In genomic region chr11:33829430-33830141, GRCh38 we compare ENCODE assay signal across 8 cellular contexts. TPM values are rescaled to one million over a fixed set of nuclear protein-coding genes. Genes with fewer than 3 reads are reported as not detected.
DNase-seq lines count a peak whose midpoint lies in the region; ATAC-seq and TF ChIP-seq lines count a peak whose summit lies in the region.

No MANE protein-coding gene starts in this region.

- no peak for DNase-seq in activated CD4-positive, CD25-positive, alpha-beta regulatory T cell treated with anti-CD3 and anti-CD28 coated beads, Interleukin-2, amount 50 U/mL, for 72 hours
- DNase-seq in activated T-helper 1 cell treated with anti-CD3 and anti-CD28 coated beads, Interleukin-12 subunit alpha, Interleukin-12 subunit beta, Interleukin-2, Interleukin-4 antibody, amounts not matched to agents 30 ng/mL and 10 ng/mL and 1 ng/mL, durations not matched to agents 14 hours and 24 hours and 36 hours (ENCODE audit: low spot score), result peak; percentile 28
- peak; percentile 67 for DNase-seq in fibroblast of the conjunctiva (ENCODE audit: low read depth)
- no peak for DNase-seq in natural killer cell treated with Interleukin-12 subunit alpha and Interleukin-12 subunit beta and Interleukin-15 and Interleukin-18, amount 100 ng/mL, for 72 hours (ENCODE audit: low spot score)
- peak; percentile 71 for DNase-seq in testis

- no peaks in the 10 kb centered on the region for H3K9me3 Mint-ChIP-seq in activated T-helper 1 cell treated with anti-CD3 and anti-CD28 coated beads, Interleukin-12 subunit alpha, Interleukin-12 subunit beta, Interleukin-2, Interleukin-4 antibody, amounts not matched to agents 30 ng/mL and 10 ng/mL and 1 ng/mL, durations not matched to agents 14 hours and 24 hours and 36 hours
- no peaks in the 10 kb centered on the region for H3K9me3 Mint-ChIP-seq in natural killer cell treated with Interleukin-12 subunit alpha and Interleukin-12 subunit beta and Interleukin-15 and Interleukin-18, amount 100 ng/mL, for 72 hours

- H3K4me1 Mint-ChIP-seq in activated T-helper 1 cell treated with anti-CD3 and anti-CD28 coated beads, Interleukin-12 subunit alpha, Interleukin-12 subunit beta, Interleukin-2, Interleukin-4 antibody, amounts not matched to agents 30 ng/mL and 10 ng/mL and 1 ng/mL, durations not matched to agents 14 hours and 24 hours and 36 hours (ENCODE audit: low read depth), result peaks cover 6% of the 10 kb centered on the region
- H3K4me1 Mint-ChIP-seq in natural killer cell treated with Interleukin-12 subunit alpha and Interleukin-12 subunit beta and Interleukin-15 and Interleukin-18, amount 100 ng/mL, for 72 hours (ENCODE audit: low read depth in 2 of 2), result peaks cover 3 to 6% of the 10 kb centered on the region in 2 donors

- no peaks in the 10 kb centered on the region for H3K36me3 ChIP-seq in OCI-LY1 (ENCODE audit: insufficient read depth, low read length)
- no peaks in the 10 kb centered on the region for H3K36me3 ChIP-seq in testis (ENCODE audit: low read depth, missing control alignments)

- no peaks in the 10 kb centered on the region for H4K20me1 ChIP-seq in OCI-LY1 (ENCODE audit: insufficient read depth, low read length)

- no peak overlapping the region for H3K27ac Mint-ChIP-seq in activated T-helper 1 cell treated with anti-CD3 and anti-CD28 coated beads, Interleukin-12 subunit alpha, Interleukin-12 subunit beta, Interleukin-2, Interleukin-4 antibody, amounts not matched to agents 30 ng/mL and 10 ng/mL and 1 ng/mL, durations not matched to agents 14 hours and 24 hours and 36 hours
- H3K27ac Mint-ChIP-seq in natural killer cell treated with Interleukin-12 subunit alpha and Interleukin-12 subunit beta and Interleukin-15 and Interleukin-18, amount 100 ng/mL, for 72 hours, result no peak overlapping the region

- no peak overlapping the region for H3K4me3 ChIP-seq in OCI-LY1 (ENCODE audit: low read depth, low read length, poor library complexity, severe bottlenecking)
- H3K4me3 ChIP-seq in testis, result peak overlapping the region; percentile 2 to 46

- no peaks in the 10 kb centered on the region for H3K79me2 ChIP-seq in OCI-LY1 (ENCODE audit: insufficient read depth, low read length)

- H3K9ac ChIP-seq in OCI-LY1 (ENCODE audit: low read length), result no peak overlapping the region

- TF ChIP-seq CTCF in OCI-LY1 (IDR thresholded peaks at IDR 0.05; ENCODE audit: low read length) (peak; percentile 65), testis (IDR thresholded peaks at IDR 0.05) (peak; percentile 43 to 70 (median 67))

- no peak overlapping the region for H2AFZ ChIP-seq in OCI-LY1 (ENCODE audit: low read length)

- H3K4me1 ChIP-seq in OCI-LY1 (ENCODE audit: insufficient read depth, low read length, severe bottlenecking), result no peaks in the 10 kb centered on the region
- H3K4me1 ChIP-seq in testis, result peaks cover 8% of the 10 kb centered on the region

- peak; percentile 61 to 71 for ATAC-seq in activated CD4-positive, CD25-positive, alpha-beta regulatory T cell treated with anti-CD3 and anti-CD28 coated beads, Interleukin-2, amount 50 U/mL, for 24 hours
- peak; percentile 75 for ATAC-seq in HG03439 (IDR thresholded peaks at IDR 0.05; ENCODE audit: unreplicated experiment)
- ATAC-seq in natural killer cell treated with Interleukin-12 subunit alpha and Interleukin-12 subunit beta and Interleukin-15 and Interleukin-18, amount 100 ng/mL, for 72 hours, result peak; percentile 57 to 75

- no peak for TF ChIP-seq POLR2A in testis (IDR thresholded peaks at IDR 0.05)

- H3K9me2 ChIP-seq in OCI-LY1 (ENCODE audit: low read depth, low read length), result no peaks in the 10 kb centered on the region

- H3K9me3 ChIP-seq in OCI-LY1 (ENCODE audit: low read length) (no peaks in the 10 kb centered on the region), testis (no peaks in the 10 kb centered on the region)

- no peak overlapping the region for H3K27ac ChIP-seq in OCI-LY1 (ENCODE audit: low read depth, low read length, poor library complexity, severe bottlenecking)
- H3K27ac ChIP-seq in testis, result no peak overlapping the region

- H3K36me3 Mint-ChIP-seq in activated T-helper 1 cell treated with anti-CD3 and anti-CD28 coated beads, Interleukin-12 subunit alpha, Interleukin-12 subunit beta, Interleukin-2, Interleukin-4 antibody, amounts not matched to agents 30 ng/mL and 10 ng/mL and 1 ng/mL, durations not matched to agents 14 hours and 24 hours and 36 hours (ENCODE audit: low read depth), result peaks cover 2% of the 10 kb centered on the region
- H3K36me3 Mint-ChIP-seq in natural killer cell treated with Interleukin-12 subunit alpha and Interleukin-12 subunit beta and Interleukin-15 and Interleukin-18, amount 100 ng/mL, for 72 hours, result no peaks in the 10 kb centered on the region

- intact Hi-C loops in activated T-helper 1 cell treated with anti-CD3 and anti-CD28 coated beads, Interleukin-12 subunit alpha, Interleukin-12 subunit beta, Interleukin-2, Interleukin-4 antibody, amounts not matched to agents 30 ng/mL and 10 ng/mL and 1 ng/mL, durations not matched to agents 14 hours and 24 hours and 36 hours (cut with micrococcal nuclease), result loop anchor here (1.0 kb wide), 4 partner anchors 21 to 467 kb away; no protein-coding TSS in a partner anchor
- intact Hi-C loops in testis (cut with DNase I; ENCODE audit: low total_unique reads), result no loop called here

- H3K4me3 Mint-ChIP-seq in activated T-helper 1 cell treated with anti-CD3 and anti-CD28 coated beads, Interleukin-12 subunit alpha, Interleukin-12 subunit beta, Interleukin-2, Interleukin-4 antibody, amounts not matched to agents 30 ng/mL and 10 ng/mL and 1 ng/mL, durations not matched to agents 14 hours and 24 hours and 36 hours, result peak overlapping the region; percentile 76
- H3K4me3 Mint-ChIP-seq in natural killer cell treated with Interleukin-12 subunit alpha and Interleukin-12 subunit beta and Interleukin-15 and Interleukin-18, amount 100 ng/mL, for 72 hours, result peak overlapping the region; percentile 56

- no peak overlapping the region for H3K4me2 ChIP-seq in OCI-LY1 (ENCODE audit: low read length)

- H3K27me3 ChIP-seq in OCI-LY1 (ENCODE audit: insufficient read depth, low read length) (no peaks in the 10 kb centered on the region), testis (no peaks in the 10 kb centered on the region)

- peaks cover 51% of the 10 kb centered on the region for H3K27me3 Mint-ChIP-seq in activated T-helper 1 cell treated with anti-CD3 and anti-CD28 coated beads, Interleukin-12 subunit alpha, Interleukin-12 subunit beta, Interleukin-2, Interleukin-4 antibody, amounts not matched to agents 30 ng/mL and 10 ng/mL and 1 ng/mL, durations not matched to agents 14 hours and 24 hours and 36 hours (ENCODE audit: insufficient read depth)
- H3K27me3 Mint-ChIP-seq in natural killer cell treated with Interleukin-12 subunit alpha and Interleukin-12 subunit beta and Interleukin-15 and Interleukin-18, amount 100 ng/mL, for 72 hours, result peaks cover 38 to 52% of the 10 kb centered on the region in 2 donors

- WGBS in testis, 2 donors, result 18% methylated on average over 10 of the region's 10 CpGs

- H3F3A ChIP-seq in OCI-LY1 (ENCODE audit: insufficient read depth, low read length), result no peaks in the 10 kb centered on the region

RNA-seq across cellular contexts. Expression of gene FBXO3, which starts 55.3 kb away (rescaled TPM):
- 18.6 and 24.3 TPM in 2 replicates for total RNA-seq in activated T-helper 1 cell treated with anti-CD3 and anti-CD28 coated beads, Interleukin-12 subunit alpha, Interleukin-12 subunit beta, Interleukin-2, Interleukin-4 antibody, amounts not matched to agents 30 ng/mL and 10 ng/mL and 1 ng/mL, durations not matched to agents 14 hours and 24 hours and 36 hours
- 10 to 100 TPM; 20.8 to 25.1 TPM for total RNA-seq in natural killer cell treated with Interleukin-12 subunit alpha and Interleukin-12 subunit beta and Interleukin-15 and Interleukin-18, amount 100 ng/mL, for 72 hours
- 10 to 100 TPM; 27.2 to 39.3 TPM for total RNA-seq in testis
- 44.8 TPM for polyA plus RNA-seq in testis (ENCODE audit: insufficient read depth, low read depth, low replicate concordance)

Comparison
In these comparisons a context has a peak if more than half of its experiments do, and no peak if none do; other contexts are left out.
1. DNase-seq: peak in activated T-helper 1 cell treated with anti-CD3 and anti-CD28 coated beads, Interleukin-12 subunit alpha, Interleukin-12 subunit beta, Interleukin-2, Interleukin-4 antibody, amounts not matched to agents 30 ng/mL and 10 ng/mL and 1 ng/mL, durations not matched to agents 14 hours and 24 hours and 36 hours (single experiment), fibroblast of the conjunctiva (single experiment) and testis (single experiment); none in activated CD4-positive, CD25-positive, alpha-beta regulatory T cell treated with anti-CD3 and anti-CD28 coated beads, Interleukin-2, amount 50 U/mL, for 72 hours (single experiment) and natural killer cell treated with Interleukin-12 subunit alpha and Interleukin-12 subunit beta and Interleukin-15 and Interleukin-18, amount 100 ng/mL, for 72 hours (single experiment).
2. Peak in every context shown above with its lines, with median percentiles within 50 percentile points of each other: ATAC-seq.